11 cellular contexts compared by ENCODE assay signal in the genomic region with DNA sequence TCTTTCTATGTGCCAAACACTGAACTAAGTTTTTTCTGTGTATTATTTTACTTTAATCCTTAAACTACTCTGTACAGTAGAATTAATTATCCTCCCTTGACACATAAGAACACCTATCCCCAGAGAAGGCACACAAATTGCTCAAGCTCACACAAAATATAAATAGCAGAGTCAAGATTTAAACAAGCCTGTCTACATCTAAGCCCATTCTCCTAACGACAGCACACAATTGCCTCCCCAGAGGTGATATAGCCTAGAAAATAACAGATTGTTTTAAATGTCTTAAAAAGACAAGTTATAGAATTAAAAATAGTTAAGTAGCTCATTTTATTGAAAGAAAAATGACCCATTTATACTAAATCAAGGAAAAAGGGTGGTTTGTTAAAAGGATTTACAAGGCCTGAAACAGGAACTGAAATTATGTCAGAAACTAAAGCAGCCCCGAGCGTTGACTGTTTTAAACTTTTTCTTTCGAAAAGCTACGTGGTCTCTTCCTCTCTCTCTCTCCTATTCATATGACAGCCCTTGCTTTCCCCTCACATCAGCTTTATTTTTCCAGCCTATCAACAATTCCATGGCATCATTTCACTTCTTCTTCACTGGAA. TPM values are rescaled to one million over a fixed set of nuclear protein-coding genes. Genes with fewer than 3 reads are reported as not detected.
DNase-seq lines count a peak whose midpoint lies in the region; ATAC-seq and TF ChIP-seq lines count a peak whose summit lies in the region.
"Had no signal": no experiment of that assay in that cellular context is flagged by ENCODE, and none has a peak within 500 bp of the region (broad histone marks: within the 10 kb centered on the region; RNA-seq: fewer than 3 reads in every experiment).

No MANE protein-coding gene starts in this region.

- H3K27me3 Mint-ChIP-seq in memory B cell, result no peaks in the 10 kb centered on the region
- peaks cover 4% of the 10 kb centered on the region for H3K27me3 Mint-ChIP-seq in activated CD4-positive, alpha-beta T cell treated with anti-CD3 and anti-CD28 coated beads for 36 hours
- H3K27me3 Mint-ChIP-seq: type B pancreatic cell had no signal

- H3K9me3 Mint-ChIP-seq in memory B cell, result peaks cover 1% of the 10 kb centered on the region
- H3K9me3 Mint-ChIP-seq in activated CD4-positive, alpha-beta T cell treated with anti-CD3 and anti-CD28 coated beads for 36 hours (ENCODE audit: low read depth), result no peaks in the 10 kb centered on the region
- H3K9me3 Mint-ChIP-seq: type B pancreatic cell had no signal

- H3K27ac ChIP-seq in A673 (ENCODE audit: low read depth, low read length, poor library complexity, severe bottlenecking) (no peak overlapping the region), right cardiac atrium (ENCODE audit: low read length) (no peak overlapping the region)

- no peak for TF ChIP-seq CTCF in A673 (conservative IDR thresholded peaks at IDR 0.05; ENCODE audit: low read depth, low read length)

- H3K27me3 ChIP-seq in A673 (replicated peaks; ENCODE audit: insufficient read depth, low read depth, low read length, poor library complexity) (no peaks in the 10 kb centered on the region), right cardiac atrium (ENCODE audit: control insufficient read depth, insufficient read depth) (no peaks in the 10 kb centered on the region)

- H3K4me1 Mint-ChIP-seq in memory B cell, result peaks cover 38% of the 10 kb centered on the region
- H3K4me1 Mint-ChIP-seq in activated CD4-positive, alpha-beta T cell treated with anti-CD3 and anti-CD28 coated beads for 36 hours, result no peaks in the 10 kb centered on the region

- no TSS peak for BruUV-seq in A673 (replicated peaks; lab: Mats Ljungman, UMichigan)

- peak overlapping the region; percentile 37 for H3K4me3 Mint-ChIP-seq in memory B cell
- H3K4me3 Mint-ChIP-seq in activated CD4-positive, alpha-beta T cell treated with anti-CD3 and anti-CD28 coated beads for 36 hours, result no peak overlapping the region
- H3K4me3 Mint-ChIP-seq: type B pancreatic cell had no signal

- CTCF ChIA-PET in A673 (lab: Charles Lee), result no interaction called here
- CTCF ChIA-PET in activated CD4-positive, alpha-beta T cell treated with anti-CD3 and anti-CD28 coated beads for 36 hours (lab: Charles Lee), result interaction anchor here (0.6 to 0.8 kb wide), 2 partner anchors 17 to 48 kb away, joined by 3 read pairs; no protein-coding TSS in a partner anchor

- ATAC-seq in GM18868 (IDR thresholded peaks at IDR 0.05; ENCODE audit: unreplicated experiment), result peak; percentile 89
- peak; percentile 95 for ATAC-seq in GM21786 (IDR thresholded peaks at IDR 0.05; ENCODE audit: unreplicated experiment)
- peak; percentile 78 for ATAC-seq in HG03442 (IDR thresholded peaks at IDR 0.05; ENCODE audit: unreplicated experiment)
- peak; percentile 88 for ATAC-seq in memory B cell (ENCODE audit: low read depth)
- ATAC-seq in right cardiac atrium, result no peak
- ATAC-seq in activated CD4-positive, alpha-beta T cell treated with anti-CD3 and anti-CD28 coated beads for 36 hours, result no peak

- peaks cover 9% of the 10 kb centered on the region for H3K4me1 ChIP-seq in A673 (ENCODE audit: insufficient read depth, low read length, poor library complexity, severe bottlenecking)
- H3K4me1 ChIP-seq in right cardiac atrium (ENCODE audit: control insufficient read depth, insufficient read depth, low read length), result no peaks in the 10 kb centered on the region

- no peaks in the 10 kb centered on the region for H3K36me3 ChIP-seq in A673 (ENCODE audit: insufficient read depth, low read length, poor library complexity, severe bottlenecking)

- H3K9me3 ChIP-seq in A673 (ENCODE audit: low read depth, low read length, poor library complexity, severe bottlenecking), result no peaks in the 10 kb centered on the region
- H3K9me3 ChIP-seq in right cardiac atrium (ENCODE audit: control insufficient read depth, low read length), result no peaks in the 10 kb centered on the region

- POLR2A ChIA-PET in A673 (lab: Charles Lee; ENCODE audit: low non-redundant PET), result no interaction called here
- POLR2A ChIA-PET in activated CD4-positive, alpha-beta T cell treated with anti-CD3 and anti-CD28 coated beads for 36 hours (lab: Charles Lee), result no interaction called here

- no peaks in the 10 kb centered on the region for H3K36me3 Mint-ChIP-seq in memory B cell
- no peaks in the 10 kb centered on the region for H3K36me3 Mint-ChIP-seq in activated CD4-positive, alpha-beta T cell treated with anti-CD3 and anti-CD28 coated beads for 36 hours (ENCODE audit: low read depth)
- H3K36me3 Mint-ChIP-seq: type B pancreatic cell had no signal

- DNase-seq in memory B cell (ENCODE audit: low spot score in 2 of 2) (peak in 1 of 2 donors; percentile 23), cerebellum (ENCODE audit: low spot score) (no peak), A673 (ENCODE audit: low spot score) (no peak), right cardiac atrium (no peak)
- DNase-seq in activated CD4-positive, alpha-beta T cell treated with anti-CD3 and anti-CD28 coated beads for 36 hours, result no peak
- DNase-seq: IMR-90 had no signal

- H3K4me3 ChIP-seq in A673 (ENCODE audit: low read depth, low read length, poor library complexity, severe bottlenecking) (no peak overlapping the region), right cardiac atrium (ENCODE audit: low read length) (no peak overlapping the region)

- WGBS in right cardiac atrium, result 74% methylated on average over 5 of the region's 5 CpGs

- intact Hi-C loops in A673 (cut with micrococcal nuclease; ENCODE audit: unreplicated experiment) (no loop called here), right cardiac atrium (cut with DNase I) (no loop called here)
- intact Hi-C loops in activated CD4-positive, alpha-beta T cell treated with anti-CD3 and anti-CD28 coated beads for 36 hours (cut with DNase I, micrococcal nuclease), result no loop called here

- H3K27ac Mint-ChIP-seq in memory B cell, result peak overlapping the region; percentile 76
- H3K27ac Mint-ChIP-seq in activated CD4-positive, alpha-beta T cell treated with anti-CD3 and anti-CD28 coated beads for 36 hours, result no peak overlapping the region
- H3K27ac Mint-ChIP-seq: type B pancreatic cell had no signal

RNA-seq across cellular contexts. Expression of a gene that starts 30.5 kb away (rescaled TPM):
- total RNA-seq in cerebellum, result 1.7 TPM
- not detected in 2 replicates for total RNA-seq in A673 (2021)
- not detected for total RNA-seq in right cardiac atrium
- not detected for polyA plus RNA-seq in right cardiac atrium
- not detected for total RNA-seq in activated CD4-positive, alpha-beta T cell treated with anti-CD3 and anti-CD28 coated beads for 36 hours
- total RNA-seq: bronchial epithelial cell had no signal

Comparison
In these comparisons a context has a peak if more than half of its experiments do, and no peak if none do; other contexts are left out.
1. ATAC-seq: peak in GM18868 (single experiment), GM21786 (single experiment), HG03442 (single experiment) and memory B cell (single experiment); none in right cardiac atrium (0 of 2) and activated CD4-positive, alpha-beta T cell treated with anti-CD3 and anti-CD28 coated beads for 36 hours (single experiment).